Comparison of ENCODE assay signal across 1 cellular context in the genomic region with DNA sequence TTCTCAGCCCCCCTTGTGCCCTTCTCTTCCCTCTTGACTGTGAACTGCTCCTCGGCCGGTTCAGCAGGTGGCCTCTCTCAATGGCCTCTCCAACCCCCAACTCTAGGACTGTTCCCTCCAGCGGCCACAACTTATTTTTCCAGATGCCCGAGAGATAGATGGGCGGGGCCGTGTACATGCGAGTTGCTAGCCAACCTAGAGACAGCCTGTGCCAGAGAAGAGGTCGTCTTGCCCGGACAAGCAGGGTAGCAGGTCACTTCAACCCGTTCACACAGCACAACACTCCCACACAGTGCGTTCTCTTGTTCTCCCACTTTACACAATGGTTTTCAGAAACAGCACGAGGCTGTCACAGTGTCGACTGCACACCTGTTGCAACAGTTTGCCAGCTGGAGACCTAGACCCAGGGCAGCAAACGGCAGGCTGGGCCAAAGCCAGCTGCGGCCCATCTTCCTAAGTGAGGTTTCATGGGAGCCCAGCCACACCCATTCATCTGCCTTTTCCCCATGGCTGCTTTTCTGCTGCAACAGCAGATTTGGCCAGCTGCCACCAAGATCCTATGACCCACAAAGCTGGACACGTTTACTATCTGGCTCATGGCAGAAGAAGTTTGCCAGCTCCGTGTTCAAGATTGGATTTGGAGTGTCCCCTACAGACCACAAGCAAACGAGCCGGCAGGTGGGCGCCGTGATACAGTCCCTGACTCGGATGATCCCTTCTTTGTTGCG.
TF ChIP-seq lines count a peak whose summit lies in the region.

No MANE protein-coding gene starts in this region.

TF ChIP-seq in Ishikawa, 13 proteins besides CTCF, POLR2A, EP300 and RAD21 (continued from another document):
- TF ChIP-seq, protein P1, sequence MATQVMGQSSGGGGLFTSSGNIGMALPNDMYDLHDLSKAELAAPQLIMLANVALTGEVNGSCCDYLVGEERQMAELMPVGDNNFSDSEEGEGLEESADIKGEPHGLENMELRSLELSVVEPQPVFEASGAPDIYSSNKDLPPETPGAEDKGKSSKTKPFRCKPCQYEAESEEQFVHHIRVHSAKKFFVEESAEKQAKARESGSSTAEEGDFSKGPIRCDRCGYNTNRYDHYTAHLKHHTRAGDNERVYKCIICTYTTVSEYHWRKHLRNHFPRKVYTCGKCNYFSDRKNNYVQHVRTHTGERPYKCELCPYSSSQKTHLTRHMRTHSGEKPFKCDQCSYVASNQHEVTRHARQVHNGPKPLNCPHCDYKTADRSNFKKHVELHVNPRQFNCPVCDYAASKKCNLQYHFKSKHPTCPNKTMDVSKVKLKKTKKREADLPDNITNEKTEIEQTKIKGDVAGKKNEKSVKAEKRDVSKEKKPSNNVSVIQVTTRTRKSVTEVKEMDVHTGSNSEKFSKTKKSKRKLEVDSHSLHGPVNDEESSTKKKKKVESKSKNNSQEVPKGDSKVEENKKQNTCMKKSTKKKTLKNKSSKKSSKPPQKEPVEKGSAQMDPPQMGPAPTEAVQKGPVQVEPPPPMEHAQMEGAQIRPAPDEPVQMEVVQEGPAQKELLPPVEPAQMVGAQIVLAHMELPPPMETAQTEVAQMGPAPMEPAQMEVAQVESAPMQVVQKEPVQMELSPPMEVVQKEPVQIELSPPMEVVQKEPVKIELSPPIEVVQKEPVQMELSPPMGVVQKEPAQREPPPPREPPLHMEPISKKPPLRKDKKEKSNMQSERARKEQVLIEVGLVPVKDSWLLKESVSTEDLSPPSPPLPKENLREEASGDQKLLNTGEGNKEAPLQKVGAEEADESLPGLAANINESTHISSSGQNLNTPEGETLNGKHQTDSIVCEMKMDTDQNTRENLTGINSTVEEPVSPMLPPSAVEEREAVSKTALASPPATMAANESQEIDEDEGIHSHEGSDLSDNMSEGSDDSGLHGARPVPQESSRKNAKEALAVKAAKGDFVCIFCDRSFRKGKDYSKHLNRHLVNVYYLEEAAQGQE (IDR thresholded peaks at IDR 0.05; ENCODE audit: low read depth): no peak
- TF ChIP-seq, protein P2, sequence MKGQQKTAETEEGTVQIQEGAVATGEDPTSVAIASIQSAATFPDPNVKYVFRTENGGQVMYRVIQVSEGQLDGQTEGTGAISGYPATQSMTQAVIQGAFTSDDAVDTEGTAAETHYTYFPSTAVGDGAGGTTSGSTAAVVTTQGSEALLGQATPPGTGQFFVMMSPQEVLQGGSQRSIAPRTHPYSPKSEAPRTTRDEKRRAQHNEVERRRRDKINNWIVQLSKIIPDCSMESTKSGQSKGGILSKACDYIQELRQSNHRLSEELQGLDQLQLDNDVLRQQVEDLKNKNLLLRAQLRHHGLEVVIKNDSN (IDR thresholded peaks at IDR 0.05): no peak
- TF ChIP-seq FOXM1 (IDR thresholded peaks at IDR 0.05; ENCODE audit: borderline replicate concordance, low read depth): 0 out of 2 replicates have a peak, but pooled peaks have one; percentile 31
- no peak for TF ChIP-seq YY1 (IDR thresholded peaks at IDR 0.05; ENCODE audit: low read depth)
- no peak for TF ChIP-seq CEBPB (IDR thresholded peaks at IDR 0.05)
- peak; percentile 84 for TF ChIP-seq TCF12 (IDR thresholded peaks at IDR 0.05; ENCODE audit: low read depth)
- TF ChIP-seq EGR1 (IDR thresholded peaks at IDR 0.05): no peak
